Comparison of ENCODE assay signal across 28 cellular contexts in the genomic region with DNA sequence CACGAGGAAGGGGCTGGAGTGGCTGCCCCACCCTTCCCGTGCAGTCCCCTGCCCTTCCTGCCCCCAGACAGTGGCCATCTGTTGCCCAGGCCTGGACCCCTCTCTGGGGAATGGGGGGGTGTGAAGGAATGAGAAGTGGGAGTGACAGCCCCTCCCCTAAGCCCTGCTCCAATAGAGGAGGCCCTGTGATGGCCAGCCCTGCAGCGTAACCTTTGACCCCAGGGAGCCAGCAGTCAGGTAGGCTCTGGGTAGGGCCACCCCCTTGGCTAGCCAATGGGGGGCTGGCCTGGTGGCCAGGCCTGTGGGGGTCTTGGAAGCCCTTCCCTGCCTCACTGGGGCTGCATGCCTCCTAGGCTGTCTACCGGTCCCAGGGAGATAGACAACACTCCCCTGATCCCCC. TPM values are rescaled to one million over a fixed set of nuclear protein-coding genes. Genes with fewer than 3 reads are reported as not detected.
"Had no signal": no experiment of that assay in that cellular context is flagged by ENCODE, and none has a peak within 500 bp of the region (broad histone marks: within the 10 kb centered on the region; RNA-seq: fewer than 3 reads in every experiment).

No MANE protein-coding gene starts in this region.

- H3K27me3 ChIP-seq: gastroesophageal sphincter, sigmoid colon, tibial artery, upper lobe of left lung, vagina had no signal

- H3K4me3 ChIP-seq: coronary artery, esophagus squamous epithelium, gastroesophageal sphincter, lung, sigmoid colon, skin epidermis, suprapubic skin, tibial artery, upper lobe of left lung, vagina had no signal

- H3K9me3 ChIP-seq: esophagus squamous epithelium, gastroesophageal sphincter, sigmoid colon, suprapubic skin, tibial artery, upper lobe of left lung, vagina had no signal

- H3K27ac ChIP-seq: coronary artery, epithelial cell of prostate, esophagus squamous epithelium, skin epidermis, suprapubic skin, tibial artery, upper lobe of left lung, vagina had no signal

- H3K9me3 Mint-ChIP-seq: immature natural killer cell, naive B cell, nephron had no signal

- H3K27ac Mint-ChIP-seq: immature natural killer cell, naive B cell, nephron had no signal

- H3K4me3 Mint-ChIP-seq: immature natural killer cell, naive B cell, nephron had no signal

- H3K36me3 ChIP-seq: esophagus squamous epithelium, gastroesophageal sphincter, sigmoid colon, suprapubic skin, tibial artery, upper lobe of left lung, vagina had no signal

- DNase-seq: effector CD8-positive, alpha-beta T cell; esophagus squamous epithelium; foreskin fibroblast; glutamatergic neuron; immature natural killer cell; left cardiac atrium; left ventricle myocardium superior; mesenchymal stem cell; midbrain; naive B cell; posterior cingulate gyrus; sigmoid colon; stimulated activated CD4-positive, alpha-beta T cell treated with anti-CD3 and anti-CD28 coated beads, Interleukin-2, amount 100 ng/mL, for 24 hours; stimulated activated naive CD4-positive, alpha-beta T cell; tibial artery had no signal

- FAIRE-seq: endometrium, keratinocyte had no signal

- H3K4me1 Mint-ChIP-seq: immature natural killer cell had no signal

- H3K36me3 Mint-ChIP-seq: immature natural killer cell, naive B cell had no signal

- ATAC-seq: gastroesophageal sphincter, left cardiac atrium, left ventricle myocardium superior had no signal

- H3K4me1 ChIP-seq: esophagus squamous epithelium, suprapubic skin, upper lobe of left lung had no signal

RNA-seq across cellular contexts. Expression of gene FLRT1, which starts 6.6 kb away (rescaled TPM):
- total RNA-seq: dermis microvascular lymphatic vessel endothelial cell, pulmonary artery endothelial cell, suprapubic skin had no signal
- polyA plus RNA-seq: immature natural killer cell, keratinocyte had no signal
